ENCODE assay signal across 1 cellular context in genomic region chr2:207148025-207148424, GRCh38.
TF ChIP-seq lines count a peak whose summit lies in the region.

No MANE protein-coding gene starts in this region.

TF ChIP-seq in IMR-90, 13 proteins besides CTCF, POLR2A, EP300 and RAD21 (continued from another document):
- TF ChIP-seq CEBPB (IDR thresholded peaks at IDR 0.05; ENCODE audit: low read depth, low read length) (no peak), ELK1 (IDR thresholded peaks at IDR 0.05; ENCODE audit: borderline replicate concordance, low read depth, low read length) (no peak), MXI1 (IDR thresholded peaks at IDR 0.05; ENCODE audit: borderline replicate concordance, low read depth, low read length) (no peak), CHD1 (IDR thresholded peaks at IDR 0.05; ENCODE audit: low read depth, low read length) (no peak), RFX5 (IDR thresholded peaks at IDR 0.05; ENCODE audit: low read depth, low read length) (no peak), MAFK (IDR thresholded peaks at IDR 0.05; ENCODE audit: low read depth, low read length) (no peak), RCOR1 (IDR thresholded peaks at IDR 0.05; ENCODE audit: insufficient replicate concordance, low read length) (no peak), FOS (IDR thresholded peaks at IDR 0.05; ENCODE audit: low read depth, low read length) (no peak), BHLHE40 (IDR thresholded peaks at IDR 0.05; ENCODE audit: low read depth, low read length) (no peak), NFE2L2 (IDR thresholded peaks at IDR 0.05; ENCODE audit: low read depth, low read length) (no peak)
